ENCODE assay signal across 23 cellular contexts in genomic region chr15:42148808-42149492, GRCh38. TPM values are rescaled to one million over a fixed set of nuclear protein-coding genes. Genes with fewer than 3 reads are reported as not detected.
DNase-seq lines count a peak whose midpoint lies in the region; ATAC-seq and TF ChIP-seq lines count a peak whose summit lies in the region.
"Had no signal": no experiment of that assay in that cellular context is flagged by ENCODE, and none has a peak within 500 bp of the region (broad histone marks: within the 10 kb centered on the region; RNA-seq: fewer than 3 reads in every experiment).

No MANE protein-coding gene starts in this region.

- H3K27ac Mint-ChIP-seq in nephron, result peak overlapping the region in 2 of 3 experiments; percentile 12 to 39

- peaks cover 3% of the 10 kb centered on the region for H3K27me3 Mint-ChIP-seq in nephron (ENCODE audit: low read depth)
- H3K27me3 Mint-ChIP-seq in activated T-cell treated with anti-CD3 and anti-CD28 coated beads, Interleukin-2, amount 50 U/mL, for 4 hours (ENCODE audit: low read depth), result peaks cover 2% of the 10 kb centered on the region

- H3K4me1 ChIP-seq in cardiac muscle cell (ENCODE audit: low read depth), result peaks cover 23% of the 10 kb centered on the region
- H3K4me1 ChIP-seq: A549; BLaER1 treated with 17β-estradiol and CSF1 and Interleukin-3, amounts not matched to agents 10 nM and 100 nM; SJSA1 had no signal

- no peak overlapping the region for H3K4me3 ChIP-seq in cardiac muscle cell
- H3K4me3 ChIP-seq: A549; BLaER1 treated with 17β-estradiol and CSF1 and Interleukin-3, amounts not matched to agents 10 nM and 100 nM; SJSA1 had no signal

- TF ChIP-seq CTCF in cardiac muscle cell (IDR thresholded peaks at IDR 0.05; ENCODE audit: low read depth, low read length) (no peak), nephron (IDR thresholded peaks at IDR 0.05; ENCODE audit: unreplicated experiment in 3 of 3) (no peak)

- peaks cover 18% of the 10 kb centered on the region for H3K4me1 Mint-ChIP-seq in nephron
- H3K4me1 Mint-ChIP-seq in activated T-cell treated with anti-CD3 and anti-CD28 coated beads, Interleukin-2, amount 50 U/mL, for 4 hours (ENCODE audit: low read depth), result no peaks in the 10 kb centered on the region

- peak in 1 of 2 donors; percentile 74 for DNase-seq in cardiac muscle cell (ENCODE audit: low read depth in 1 of 2, low spot score in 1 of 2)
- no peak for DNase-seq in Right ventricle myocardium inferior (ENCODE audit: missing footprints)
- peak; percentile 68 for DNase-seq in cardiac septum (ENCODE audit: low spot score)
- no peak for DNase-seq in pons (ENCODE audit: low spot score)
- no peak for DNase-seq in activated T-cell treated with anti-CD3 and anti-CD28 coated beads, Interleukin-2, amount 50 U/mL, for 4 hours
- DNase-seq: DMS 273 treated with DMSO at 0.1 percent for 48 hours; IMR-90; Kasumi-1; MM.1S; NCI-H187 treated with DMSO at 0.1 percent for 48 hours; NCI-H2171 treated with DMSO at 0.1 percent for 48 hours; NCI-H446 treated with DMSO at 0.1 percent for 48 hours; NK-92 treated with Interleukin-12 subunit alpha and Interleukin-12 subunit beta, amount 100 ng/mL, for 24 hours had no signal

- H3K36me3 ChIP-seq in cardiac muscle cell, result no peaks in the 10 kb centered on the region
- H3K36me3 ChIP-seq: BLaER1 treated with 17β-estradiol and CSF1 and Interleukin-3, amounts not matched to agents 10 nM and 100 nM; SJSA1 had no signal

- H3K4me3 Mint-ChIP-seq in nephron, result no peak overlapping the region
- H3K4me3 Mint-ChIP-seq in activated T-cell treated with anti-CD3 and anti-CD28 coated beads, Interleukin-2, amount 50 U/mL, for 4 hours, result no peak overlapping the region

- H3K9me3 ChIP-seq in cardiac muscle cell (ENCODE audit: low read depth), result no peaks in the 10 kb centered on the region
- H3K9me3 ChIP-seq: A549; BLaER1 treated with 17β-estradiol and CSF1 and Interleukin-3, amounts not matched to agents 10 nM and 100 nM; SJSA1 had no signal

- intact Hi-C loops in Right ventricle myocardium inferior (cut with DNase I), result no loop called here
- intact Hi-C loops in cardiac septum (cut with DNase I), result no loop called here

- H3K36me3 Mint-ChIP-seq in nephron (ENCODE audit: low read depth), result no peaks in the 10 kb centered on the region
- no peaks in the 10 kb centered on the region for H3K36me3 Mint-ChIP-seq in activated T-cell treated with anti-CD3 and anti-CD28 coated beads, Interleukin-2, amount 50 U/mL, for 4 hours (ENCODE audit: insufficient read depth)

- H3K27ac ChIP-seq in cardiac muscle cell, result peak overlapping the region; percentile 79
- H3K27ac ChIP-seq: A549; BLaER1 treated with 17β-estradiol and CSF1 and Interleukin-3, amounts not matched to agents 10 nM and 100 nM; SJSA1 had no signal

- no peaks in the 10 kb centered on the region for H3K9me3 Mint-ChIP-seq in nephron
- H3K9me3 Mint-ChIP-seq in activated T-cell treated with anti-CD3 and anti-CD28 coated beads, Interleukin-2, amount 50 U/mL, for 4 hours, result no peaks in the 10 kb centered on the region

- H3K27me3 ChIP-seq in cardiac muscle cell, result no peaks in the 10 kb centered on the region
- H3K27me3 ChIP-seq: BLaER1 treated with 17β-estradiol and CSF1 and Interleukin-3, amounts not matched to agents 10 nM and 100 nM; SJSA1 had no signal

- no peak for ATAC-seq in Right ventricle myocardium inferior
- no peak for ATAC-seq in HG03045 (IDR thresholded peaks at IDR 0.05; ENCODE audit: unreplicated experiment)
- ATAC-seq in GM18867 (IDR thresholded peaks at IDR 0.05; ENCODE audit: unreplicated experiment), result no peak
- no peak for ATAC-seq in activated T-cell treated with anti-CD3 and anti-CD28 coated beads, Interleukin-2, amount 50 U/mL, for 4 hours
- ATAC-seq: A549 had no signal

RNA-seq across cellular contexts. Expression of gene PLA2G4F, which starts 7.5 kb away (rescaled TPM):
- total RNA-seq in cardiac muscle cell (0.78 and 2.9 TPM in 2 replicates), Right ventricle myocardium inferior (3.5 TPM), cardiac septum (0.48 TPM)
- polyA plus RNA-seq in cardiac muscle cell, result 0.50 and 1.2 TPM in 2 replicates
- total RNA-seq in activated T-cell treated with anti-CD3 and anti-CD28 coated beads, Interleukin-2, amount 50 U/mL, for 4 hours, result under 1 TPM in 1 of 3 donors, not detected in 2; 0.30 TPM
- total RNA-seq: Daoy, H4, IMR-90, OCI-LY7, RPMI7951, SJSA1 had no signal
- polyA plus RNA-seq: A549, IMR-90 had no signal

RNA-seq across cellular contexts. Expression of gene PLA2G4D, which starts 54.6 kb away (rescaled TPM):
- 0.03 TPM in 1 of 2 replicates, not detected in the other for total RNA-seq in cardiac muscle cell
- polyA plus RNA-seq in cardiac muscle cell, result 0.16 TPM in 1 of 2 replicates, not detected in the other
- total RNA-seq in Right ventricle myocardium inferior, result not detected
- total RNA-seq in cardiac septum, result not detected
- not detected for total RNA-seq in activated T-cell treated with anti-CD3 and anti-CD28 coated beads, Interleukin-2, amount 50 U/mL, for 4 hours
- total RNA-seq: Daoy, H4, IMR-90, OCI-LY7, RPMI7951, SJSA1 had no signal
- polyA plus RNA-seq: A549, IMR-90 had no signal

RNA-seq across cellular contexts. Expression of gene VPS39, which starts 59.2 kb away (rescaled TPM):
- 41.9 and 56.4 TPM in 2 replicates for total RNA-seq in cardiac muscle cell
- polyA plus RNA-seq in cardiac muscle cell, result 35.7 and 45.7 TPM in 2 replicates
- total RNA-seq in Right ventricle myocardium inferior, result 43.0 TPM
- total RNA-seq in cardiac septum, result 49.3 TPM
- total RNA-seq in activated T-cell treated with anti-CD3 and anti-CD28 coated beads, Interleukin-2, amount 50 U/mL, for 4 hours, result 10 to 100 TPM; 37.2 to 45.6 (median 41.6) TPM
